In the genomic region with DNA sequence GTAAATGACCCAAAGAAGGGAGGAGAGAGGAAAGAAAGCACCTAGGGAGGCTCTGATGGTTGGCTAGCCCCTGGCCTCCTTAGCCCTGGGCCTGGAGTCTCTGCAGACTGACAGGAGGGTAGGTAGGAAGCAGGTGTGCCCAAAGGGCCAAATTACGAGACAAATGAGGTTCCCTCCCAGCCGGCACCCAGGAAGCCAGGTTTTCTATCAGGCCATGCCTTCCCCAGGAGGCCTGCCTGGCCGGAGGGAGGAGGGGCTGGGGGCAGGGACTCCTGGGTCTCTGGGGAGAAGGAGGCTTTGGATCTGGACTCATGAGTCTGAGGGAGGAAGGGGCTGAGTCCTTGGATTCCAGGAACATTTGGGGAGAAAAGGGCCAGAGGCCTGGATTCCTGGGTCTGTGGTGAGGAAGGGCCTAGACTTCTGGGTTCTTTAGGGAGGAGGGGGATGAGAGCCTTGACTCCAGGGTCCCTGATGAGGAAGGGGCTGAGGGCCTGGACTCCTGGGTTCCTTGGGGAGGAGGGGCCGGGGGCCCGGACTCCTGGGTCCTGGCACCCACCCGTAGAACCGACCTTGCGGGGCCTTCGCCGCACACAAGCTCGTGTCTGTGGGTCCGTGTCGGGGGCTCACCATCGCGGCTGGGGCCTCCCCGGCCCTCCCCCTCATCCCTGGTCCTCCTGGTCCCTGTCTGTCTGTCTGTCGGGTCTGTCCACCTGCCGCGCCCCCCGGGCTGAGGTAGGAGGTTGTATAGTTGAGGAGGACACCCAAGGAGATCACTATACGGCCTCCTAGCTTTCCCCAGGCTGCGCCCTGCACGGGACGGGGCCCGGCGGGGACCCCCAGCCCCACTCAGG, we compare ENCODE assay signal across 1 cellular context.
TF ChIP-seq lines count a peak whose summit lies in the region.

No MANE protein-coding gene starts in this region.

TF ChIP-seq in endothelial cell of umbilical vein, 7 proteins besides CTCF, POLR2A, EP300 and RAD21:
- TF ChIP-seq MAX (IDR thresholded peaks at IDR 0.05; ENCODE audit: insufficient read depth, insufficient read length) (no peak), MYC (IDR thresholded peaks at IDR 0.05; ENCODE audit: low read depth, low read length) (no peak), EZH2 (IDR thresholded peaks at IDR 0.05; ENCODE audit: borderline replicate concordance, low read depth, low read length, severe bottlenecking) (no peak), FOS (IDR thresholded peaks at IDR 0.05; ENCODE audit: borderline replicate concordance, insufficient read depth, low read length) (no peak), POLR2AphosphoS5 (IDR thresholded peaks at IDR 0.05; ENCODE audit: insufficient read depth, low read depth, low read length) (no peak), GATA2 (IDR thresholded peaks at IDR 0.05; ENCODE audit: insufficient read depth, insufficient read length, low read depth, low read length) (no peak), JUN (IDR thresholded peaks at IDR 0.05; ENCODE audit: borderline replicate concordance, insufficient read depth, insufficient read length, low read depth) (no peak)
TF ChIP-seq in endothelial cell of umbilical vein: peak in this region for 0.
